In genomic region chr15:43824302-43825246, GRCh38 we compare ENCODE assay signal across 8 cellular contexts. TPM values are rescaled to one million over a fixed set of nuclear protein-coding genes. Genes with fewer than 3 reads are reported as not detected.
DNase-seq lines count a peak whose midpoint lies in the region; ATAC-seq and TF ChIP-seq lines count a peak whose summit lies in the region.

Gene MFAP1, minus strand, starts transcription at chr15:43824690. Its CDS starts 121 bp downstream, at chr15:43824569.

- no peaks in the 10 kb centered on the region for H3K27me3 Mint-ChIP-seq in T-helper 2 cell treated with Interferon-gamma antibody and Interleukin-4, amounts not matched to agents 5 μg/mL and 100 μg/mL, for 36 hours (ENCODE audit: low read depth)

- no peaks in the 10 kb centered on the region for H3K36me3 ChIP-seq in ascending aorta
- H3K36me3 ChIP-seq in uterus = no peaks in the 10 kb centered on the region

- DNase-seq in GM13977 (ENCODE audit: low spot score) (peak; percentile 92), NCI-H1930 (lab: John Stamatoyannopoulos, UW) (peak; percentile 83 to 88), ascending aorta (ENCODE audit: low spot score in 2 of 2) (peak; percentile 83 to 97), right cardiac atrium (peak; percentile 95 to 97 (median 96)), pulmonary artery endothelial cell (ENCODE audit: low read depth, low spot score) (peak; percentile 90), uterus (peak; percentile 92 to 96)
- DNase-seq in T-helper 2 cell treated with Interferon-gamma antibody and Interleukin-4, amounts not matched to agents 5 μg/mL and 100 μg/mL, for 36 hours (ENCODE audit: low spot score) = peak; percentile 91

- H3K9me3 Mint-ChIP-seq in T-helper 2 cell treated with Interferon-gamma antibody and Interleukin-4, amounts not matched to agents 5 μg/mL and 100 μg/mL, for 36 hours = peaks cover 5% of the 10 kb centered on the region

- ATAC-seq in HG02970 (IDR thresholded peaks at IDR 0.05; ENCODE audit: low FRiP score, unreplicated experiment) (peak; percentile 77), right cardiac atrium (peak; percentile 96)

- no peaks in the 10 kb centered on the region for H3K9me3 ChIP-seq in ascending aorta
- no peaks in the 10 kb centered on the region for H3K9me3 ChIP-seq in right cardiac atrium (ENCODE audit: control insufficient read depth, low read length)
- H3K9me3 ChIP-seq in uterus = no peaks in the 10 kb centered on the region

- WGBS in right cardiac atrium = 9% methylated on average over 46 of the region's 46 CpGs

- in situ Hi-C loops in GM13977 (cut with MboI; ENCODE audit: low pct_unique_long_range_greater_than_20kb, low sequenced_read_pairs, unreplicated experiment) = no loop called here

- no peaks in the 10 kb centered on the region for H3K27me3 ChIP-seq in ascending aorta
- no peaks in the 10 kb centered on the region for H3K27me3 ChIP-seq in right cardiac atrium (ENCODE audit: control insufficient read depth, insufficient read depth)
- no peaks in the 10 kb centered on the region for H3K27me3 ChIP-seq in uterus

- H3K4me3 Mint-ChIP-seq in T-helper 2 cell treated with Interferon-gamma antibody and Interleukin-4, amounts not matched to agents 5 μg/mL and 100 μg/mL, for 36 hours = peak within 1 kb of the TSS; percentile 98

- peaks cover 36% of the 10 kb centered on the region for H3K36me3 Mint-ChIP-seq in T-helper 2 cell treated with Interferon-gamma antibody and Interleukin-4, amounts not matched to agents 5 μg/mL and 100 μg/mL, for 36 hours (ENCODE audit: low read depth)

- H3K27ac ChIP-seq in ascending aorta (peak within 1 kb of the TSS; percentile 91 to 92), right cardiac atrium (ENCODE audit: low read length) (peak within 1 kb of the TSS; percentile 83), uterus (peak within 1 kb of the TSS; percentile 84 to 92)

- H3K4me3 ChIP-seq in ascending aorta (peak within 1 kb of the TSS; percentile 57 to 83), right cardiac atrium (ENCODE audit: low read length) (peak within 1 kb of the TSS; percentile 83), uterus (peak within 1 kb of the TSS; percentile 73 to 85)

- H3K27ac Mint-ChIP-seq in T-helper 2 cell treated with Interferon-gamma antibody and Interleukin-4, amounts not matched to agents 5 μg/mL and 100 μg/mL, for 36 hours = peak within 1 kb of the TSS; percentile 99

- TF ChIP-seq POLR2A in uterus (IDR thresholded peaks at IDR 0.05) = peak; percentile 69 to 73

- intact Hi-C loops in ascending aorta (cut with DNase I) = loop anchor here (1.0 to 10.0 kb wide), 3 partner anchors 24 to 50 kb away; partner anchors contain the start of genes ELL3, HYPK, SERF2 and SERINC4
- intact Hi-C loops in right cardiac atrium (cut with DNase I) = no loop called here
- intact Hi-C loops in uterus (cut with DNase I; ENCODE audit: low total_unique reads) = no loop called here

- peaks cover 9 to 18% of the 10 kb centered on the region in 2 donors for H3K4me1 ChIP-seq in ascending aorta
- H3K4me1 ChIP-seq in right cardiac atrium (ENCODE audit: control insufficient read depth, insufficient read depth, low read length) = peaks cover 7% of the 10 kb centered on the region
- H3K4me1 ChIP-seq in uterus = peaks cover 0 to 19% of the 10 kb centered on the region in 2 donors

- peaks cover 31% of the 10 kb centered on the region for H3K4me1 Mint-ChIP-seq in T-helper 2 cell treated with Interferon-gamma antibody and Interleukin-4, amounts not matched to agents 5 μg/mL and 100 μg/mL, for 36 hours (ENCODE audit: low read depth)

- TF ChIP-seq CTCF in GM13977 (IDR thresholded peaks at IDR 0.05; ENCODE audit: extremely low read depth, insufficient read depth, missing control alignments) = no peak
- TF ChIP-seq CTCF in ascending aorta (IDR thresholded peaks at IDR 0.05) = no peak
- TF ChIP-seq CTCF in uterus (IDR thresholded peaks at IDR 0.05) = peak in 1 of 4 experiments; percentile 13

RNA-seq across cellular contexts. Expression of gene MFAP1, which starts in this region (rescaled TPM):
- total RNA-seq in ascending aorta = 14.8 TPM
- total RNA-seq in right cardiac atrium = 10 to 100 TPM; 17.4 to 21.2 (median 19.3) TPM
- polyA plus RNA-seq in right cardiac atrium = 19.7 TPM
- total RNA-seq in pulmonary artery endothelial cell = 24.2 and 38.4 TPM in 2 replicates
- total RNA-seq in uterus = 10 to 100 TPM in 3 of 4 donors, 1 to 10 TPM in 1; 9.5 to 26.3 (median 15.1) TPM

Comparison
In these comparisons a context has a peak if more than half of its experiments do, and no peak if none do; other contexts are left out.
1. Peak in every context shown above with its lines: DNase-seq, ATAC-seq, H3K4me3 ChIP-seq and H3K27ac ChIP-seq.